ENCODE assay signal across 8 cellular contexts in the genomic region with DNA sequence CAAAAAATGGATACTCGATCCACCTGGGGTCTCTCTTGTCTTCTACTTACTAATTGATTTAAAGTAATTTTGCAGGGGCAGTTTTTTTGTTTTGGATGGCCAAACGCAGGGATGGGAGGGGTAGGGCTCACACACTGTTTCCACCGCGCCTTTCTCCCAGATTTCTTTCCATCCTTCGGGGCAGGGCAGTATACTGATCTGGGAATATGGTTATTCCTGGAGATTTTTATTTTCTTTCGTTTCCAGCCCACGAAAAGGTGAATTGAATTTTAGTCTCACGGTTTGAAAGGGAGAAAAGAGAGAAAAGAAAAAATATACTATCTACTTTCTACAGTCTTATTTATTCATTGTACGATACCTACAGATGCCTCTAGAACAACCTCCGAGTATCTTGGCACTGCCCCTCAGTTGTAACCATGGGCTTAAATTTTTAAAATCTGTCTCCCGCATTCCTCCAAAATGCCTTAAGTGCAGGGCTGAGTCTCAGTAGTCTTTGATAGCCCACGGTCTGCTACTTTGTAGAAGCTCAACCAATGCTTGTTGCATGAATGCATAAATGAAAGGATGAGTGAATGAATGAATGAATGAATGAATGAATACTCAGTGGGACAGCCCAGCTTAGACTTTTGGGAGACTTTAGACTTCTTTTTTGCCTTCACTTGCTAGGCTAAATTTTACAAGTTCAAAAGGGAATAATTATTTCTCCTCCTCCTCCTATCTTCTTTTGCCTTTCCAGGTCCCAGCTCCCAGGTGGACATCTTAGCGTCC. TPM values are rescaled to one million over a fixed set of nuclear protein-coding genes. Genes with fewer than 3 reads are reported as not detected.
DNase-seq lines count a peak whose midpoint lies in the region; ATAC-seq and TF ChIP-seq lines count a peak whose summit lies in the region.

No MANE protein-coding gene starts in this region.

- peak overlapping the region; percentile 39 for H3K27ac ChIP-seq in CD4-positive, alpha-beta memory T cell (ENCODE audit: low read depth, low read length)

- peaks cover 0 to 20% (median 0%) of the 10 kb centered on the region in 8 donors for H3K9me3 Mint-ChIP-seq in CD4-positive, alpha-beta memory T cell
- H3K9me3 Mint-ChIP-seq in nephron: no peaks in the 10 kb centered on the region

- no peaks in the 10 kb centered on the region for H3K27me3 ChIP-seq in CD4-positive, alpha-beta memory T cell (ENCODE audit: insufficient read depth, low read length)

- peak overlapping the region; percentile 87 to 98 (median 95) for H3K4me3 Mint-ChIP-seq in CD4-positive, alpha-beta memory T cell
- peak overlapping the region; percentile 88 to 96 (median 89) for H3K4me3 Mint-ChIP-seq in nephron

- peaks cover 27 to 61% (median 46%) of the 10 kb centered on the region in 4 donors for H3K4me1 Mint-ChIP-seq in CD4-positive, alpha-beta memory T cell
- H3K4me1 Mint-ChIP-seq in nephron: peaks cover 13% of the 10 kb centered on the region

- H3K36me3 Mint-ChIP-seq in CD4-positive, alpha-beta memory T cell: peaks cover 0 to 18% of the 10 kb centered on the region in 2 donors
- no peaks in the 10 kb centered on the region for H3K36me3 Mint-ChIP-seq in nephron (ENCODE audit: low read depth)

- H3K4me1 ChIP-seq in CD4-positive, alpha-beta memory T cell (ENCODE audit: insufficient read depth, low read length): peaks cover 35% of the 10 kb centered on the region

- TF ChIP-seq CTCF in LNCaP clone FGC (IDR thresholded peaks at IDR 0.05; ENCODE audit: control insufficient read depth, extremely low read depth, insufficient read depth): no peak
- TF ChIP-seq CTCF in choroid plexus epithelial cell (conservative IDR thresholded peaks at IDR 0.05; ENCODE audit: low read depth, low read length): no peak
- TF ChIP-seq CTCF in nephron (IDR thresholded peaks at IDR 0.05; ENCODE audit: unreplicated experiment in 3 of 3): no peak

- H3K36me3 ChIP-seq in CD4-positive, alpha-beta memory T cell (ENCODE audit: insufficient read depth, low read length): no peaks in the 10 kb centered on the region

- H3K9me3 ChIP-seq in CD4-positive, alpha-beta memory T cell (ENCODE audit: control insufficient read depth in 1 of 2, low read length in 2 of 2): no peaks in the 10 kb centered on the region

- POLR2A ChIA-PET in CD4-positive, alpha-beta memory T cell (lab: Charles Lee; ENCODE audit: partially characterized antibody): interaction anchor here (0.6 to 9.5 kb wide), 17 partner anchors 10 to 1809 kb away, joined by 3 to 133 read pairs (median 6); a partner anchor contains a TSS

- H3K27ac Mint-ChIP-seq in CD4-positive, alpha-beta memory T cell: peak overlapping the region; percentile 85 to 97 (median 94)
- H3K27ac Mint-ChIP-seq in nephron: peak overlapping the region; percentile 16 to 65 (median 48)

- CTCF ChIA-PET in CD4-positive, alpha-beta memory T cell (lab: Charles Lee; ENCODE audit: partially characterized antibody): interaction anchor here (1.0 to 6.2 kb wide), 9 partner anchors 18 to 104 kb away, joined by 3 to 59 read pairs (median 7); a partner anchor contains a TSS

- H3K27me3 Mint-ChIP-seq in CD4-positive, alpha-beta memory T cell: peaks cover 0 to 10% of the 10 kb centered on the region in 2 donors
- peaks cover 5% of the 10 kb centered on the region for H3K27me3 Mint-ChIP-seq in nephron (ENCODE audit: low read depth)

- intact Hi-C loops in CD4-positive, alpha-beta memory T cell (cut with micrococcal nuclease): loop anchor here (1.0 to 10.0 kb wide), 11 partner anchors 11 to 1767 kb away; a partner anchor contains a TSS

- ATAC-seq in GM18868 (IDR thresholded peaks at IDR 0.05; ENCODE audit: unreplicated experiment) (no peak), HG03439 (IDR thresholded peaks at IDR 0.05; ENCODE audit: unreplicated experiment) (no peak), HG03460 (IDR thresholded peaks at IDR 0.05; ENCODE audit: unreplicated experiment) (no peak)

- H3K4me3 ChIP-seq in CD4-positive, alpha-beta memory T cell (ENCODE audit: low read length in 2 of 2): peak overlapping the region; percentile 62 to 77
- H3K4me3 ChIP-seq in LNCaP clone FGC (ENCODE audit: low read depth, low read length) (peak overlapping the region; percentile 72), choroid plexus epithelial cell (ENCODE audit: low read depth, low read length) (peak overlapping the region; percentile 73)

- no peak for DNase-seq in CD4-positive, alpha-beta memory T cell
- DNase-seq in LNCaP clone FGC (ENCODE audit: low read depth): no peak
- DNase-seq in choroid plexus epithelial cell (ENCODE audit: low read depth): no peak
- DNase-seq in activated gamma-delta T cell (lab: John Stamatoyannopoulos, UW): no peak

RNA-seq across cellular contexts. Expression of a gene that starts 18.1 kb away (rescaled TPM):
- 100 to 1,000 TPM; 102 to 108 TPM for total RNA-seq in CD4-positive, alpha-beta memory T cell
- polyA plus RNA-seq in CD4-positive, alpha-beta memory T cell: 10 to 100 TPM; 51.6 to 64.6 TPM
